ENCODE assay signal across 19 cellular contexts in the genomic region with DNA sequence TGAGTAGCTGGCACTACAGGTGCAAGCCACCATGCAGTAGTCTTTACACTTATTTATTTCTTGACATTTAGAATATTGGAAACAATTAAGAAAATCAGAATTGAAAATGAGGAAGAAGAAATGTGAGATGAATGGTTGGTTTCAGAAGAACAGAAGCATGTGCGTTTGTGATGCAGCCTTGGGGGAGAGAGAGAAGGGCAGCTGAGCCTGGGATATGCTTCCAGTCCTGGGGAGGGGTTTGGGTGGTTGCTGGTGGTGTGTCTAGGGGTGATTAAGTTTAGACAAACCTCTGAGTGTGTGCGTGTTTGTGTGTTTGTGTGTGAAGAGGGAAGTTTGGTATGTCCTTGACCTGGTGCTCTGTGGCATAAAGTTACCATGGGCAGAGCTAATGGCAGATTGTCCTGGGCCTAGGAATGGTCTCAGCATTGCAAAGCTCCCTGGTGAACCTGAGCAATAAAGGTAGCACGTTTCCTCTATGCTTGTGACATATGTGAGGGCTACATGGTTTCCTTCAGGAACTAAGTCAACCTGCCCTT. TPM values are rescaled to one million over a fixed set of nuclear protein-coding genes. Genes with fewer than 3 reads are reported as not detected.
DNase-seq lines count a peak whose midpoint lies in the region; ATAC-seq and TF ChIP-seq lines count a peak whose summit lies in the region.
"Had no signal": no experiment of that assay in that cellular context is flagged by ENCODE, and none has a peak within 500 bp of the region (broad histone marks: within the 10 kb centered on the region; RNA-seq: fewer than 3 reads in every experiment).

No MANE protein-coding gene starts in this region.

- H3K9me3 ChIP-seq in cardiac muscle cell (ENCODE audit: low read depth) (no peaks in the 10 kb centered on the region), transverse colon (no peaks in the 10 kb centered on the region)
- H3K9me3 ChIP-seq: BLaER1, esophagus squamous epithelium had no signal

- in situ Hi-C loops in transverse colon (cut with MboI; ENCODE audit: low pct_ligation_motif_present in 1 of 4, low pct_unique_long_range_greater_than_20kb in 1 of 4, low sequenced_read_pairs in 3 of 4), result loop anchor here in 3 of 4 donors (25.0 kb wide), 1 partner anchor 278 kb away; no protein-coding TSS in a partner anchor

- H3K4me1 Mint-ChIP-seq in dendritic cell treated with granulocyte-macrophage colony-stimulating factor and Interleukin-4, amounts not matched to agents 40 ng/mL and 50 ng/mL, for 4 days (ENCODE audit: low read depth), result peaks cover 67% of the 10 kb centered on the region

- POLR2A ChIA-PET in RWPE1 (lab: Yijun Ruan, JAX; ENCODE audit: low non-redundant PET), result no interaction called here

- H3K4me3 ChIP-seq in cardiac muscle cell (no peak overlapping the region), transverse colon (no peak overlapping the region)
- H3K4me3 ChIP-seq: BLaER1, esophagus squamous epithelium had no signal

- peak overlapping the region; percentile 75 for H3K27ac Mint-ChIP-seq in dendritic cell treated with granulocyte-macrophage colony-stimulating factor and Interleukin-4, amounts not matched to agents 40 ng/mL and 50 ng/mL, for 4 days

- H3K27me3 Mint-ChIP-seq in dendritic cell treated with granulocyte-macrophage colony-stimulating factor and Interleukin-4, amounts not matched to agents 40 ng/mL and 50 ng/mL, for 4 days, result no peaks in the 10 kb centered on the region
- H3K27me3 Mint-ChIP-seq: activated CD4-positive, alpha-beta T cell treated with anti-CD3 and anti-CD28 coated beads, Interleukin-2, amount 10 ng/mL, durations not matched to agents 7 days and 5 days had no signal

- DNase-seq in cardiac muscle cell (ENCODE audit: low read depth in 1 of 2, low spot score in 1 of 2), result no peak
- DNase-seq in Right ventricle myocardium inferior (ENCODE audit: missing footprints), result no peak
- no peak for DNase-seq in RWPE1 (ENCODE audit: low spot score)
- DNase-seq in transverse colon, result no peak
- no peak for DNase-seq in DMS53 treated with DMSO at 0.1 percent for 48 hours (lab: John Stamatoyannopoulos, UW; ENCODE audit: unreplicated experiment)
- DNase-seq: activated effector memory CD4-positive, alpha-beta T cell treated with anti-CD3 and anti-CD28 coated beads, Interleukin-2, amount 50 U/mL, for 16 hours; amniotic stem cell; DMS153; esophagus squamous epithelium; GF-D8; kidney glomerular epithelial cell; NCI-H1092 treated with DMSO at 0.1 percent for 48 hours; NCI-H510A treated with DMSO at 0.1 percent for 48 hours; right cardiac atrium had no signal

- intact Hi-C loops in Right ventricle myocardium inferior (cut with DNase I) (loop anchor here (2.0 kb wide), 1 partner anchor 70 kb away; no protein-coding TSS in a partner anchor), transverse colon (cut with DNase I; ENCODE audit: low total_unique reads) (no loop called here)
- intact Hi-C loops in dendritic cell treated with granulocyte-macrophage colony-stimulating factor and Interleukin-4, amounts not matched to agents 40 ng/mL and 50 ng/mL, for 4 days (cut with micrococcal nuclease), result loop anchor here (5.0 kb wide), 1 partner anchor 273 kb away; no protein-coding TSS in a partner anchor

- no peak for TF ChIP-seq POLR2A in transverse colon (IDR thresholded peaks at IDR 0.05)

- WGBS in transverse colon (ENCODE audit: low coverage in 1 of 2), 2 donors, result 40 to 56% methylated on average over 1 to 3 of the region's 3 CpGs

- H3K4me1 ChIP-seq in cardiac muscle cell (ENCODE audit: low read depth), result peaks cover 8% of the 10 kb centered on the region
- peaks cover 0 to under 1% (median 0%) of the 10 kb centered on the region in 4 donors for H3K4me1 ChIP-seq in transverse colon

- TF ChIP-seq EP300 in transverse colon (IDR thresholded peaks at IDR 0.05; ENCODE audit: low read depth), result no peak

- TF ChIP-seq CTCF in cardiac muscle cell (IDR thresholded peaks at IDR 0.05; ENCODE audit: low read depth, low read length) (no peak), RWPE1 (conservative IDR thresholded peaks at IDR 0.05; ENCODE audit: low read depth) (no peak), transverse colon (IDR thresholded peaks at IDR 0.05) (no peak)

- CTCF ChIA-PET in RWPE1 (lab: Yijun Ruan, JAX), result interaction anchor here (0.7 to 2.7 kb wide), 2 partner anchors 153 to 275 kb away, joined by 3 to 10 read pairs; no protein-coding TSS in a partner anchor

- no peaks in the 10 kb centered on the region for H3K9me3 Mint-ChIP-seq in dendritic cell treated with granulocyte-macrophage colony-stimulating factor and Interleukin-4, amounts not matched to agents 40 ng/mL and 50 ng/mL, for 4 days
- H3K9me3 Mint-ChIP-seq: activated CD4-positive, alpha-beta T cell treated with anti-CD3 and anti-CD28 coated beads, Interleukin-2, amount 10 ng/mL, durations not matched to agents 7 days and 5 days had no signal

- peaks cover 49% of the 10 kb centered on the region for H3K36me3 ChIP-seq in cardiac muscle cell
- peaks cover 0 to 19% (median 6%) of the 10 kb centered on the region in 4 donors for H3K36me3 ChIP-seq in transverse colon

- ATAC-seq in Right ventricle myocardium inferior (no peak), HG03442 (IDR thresholded peaks at IDR 0.05; ENCODE audit: unreplicated experiment) (no peak)

- peaks cover 91% of the 10 kb centered on the region for H3K36me3 Mint-ChIP-seq in dendritic cell treated with granulocyte-macrophage colony-stimulating factor and Interleukin-4, amounts not matched to agents 40 ng/mL and 50 ng/mL, for 4 days (ENCODE audit: low read depth)

- H3K27me3 ChIP-seq in cardiac muscle cell, result no peaks in the 10 kb centered on the region
- no peaks in the 10 kb centered on the region for H3K27me3 ChIP-seq in transverse colon
- H3K27me3 ChIP-seq: BLaER1, esophagus squamous epithelium had no signal

- H3K27ac ChIP-seq in cardiac muscle cell (peak overlapping the region; percentile 45), RWPE1 (0 out of 2 replicates have a peak overlapping the region, but pooled peaks have one; percentile 1), temporal lobe (ENCODE audit: low read depth, low read length) (peak overlapping the region; percentile 10), transverse colon (no peak overlapping the region)
- H3K27ac ChIP-seq: BLaER1, esophagus squamous epithelium had no signal

- no peak overlapping the region for H3K4me3 Mint-ChIP-seq in dendritic cell treated with granulocyte-macrophage colony-stimulating factor and Interleukin-4, amounts not matched to agents 40 ng/mL and 50 ng/mL, for 4 days
- H3K4me3 Mint-ChIP-seq: activated CD4-positive, alpha-beta T cell treated with anti-CD3 and anti-CD28 coated beads, Interleukin-2, amount 10 ng/mL, durations not matched to agents 7 days and 5 days had no signal

RNA-seq across cellular contexts. Expression of gene CTSH, which starts 35.6 kb away (rescaled TPM):
- 24.1 and 37.3 TPM in 2 replicates for total RNA-seq in cardiac muscle cell
- polyA plus RNA-seq in cardiac muscle cell, result 26.5 and 39.3 TPM in 2 replicates
- 67.8 TPM for total RNA-seq in Right ventricle myocardium inferior
- total RNA-seq in temporal lobe, result 17.5 TPM
- total RNA-seq in transverse colon, result 10 to 100 TPM in 3 of 4 donors, 1 to 10 TPM in 1; 8.6 to 70.2 (median 41.0) TPM

RNA-seq across cellular contexts. Expression of gene MORF4L1, which starts 36.5 kb away (rescaled TPM):
- 760 and 1,026 TPM in 2 replicates for total RNA-seq in cardiac muscle cell
- 625 and 669 TPM in 2 replicates for polyA plus RNA-seq in cardiac muscle cell
- total RNA-seq in Right ventricle myocardium inferior, result 333 TPM
- total RNA-seq in temporal lobe, result 738 TPM
- 100 to 1,000 TPM; 149 to 330 (median 235) TPM for total RNA-seq in transverse colon

Comparison
In these comparisons a context has a peak if more than half of its experiments do, and no peak if none do; other contexts are left out.
1. H3K27ac ChIP-seq: peak in cardiac muscle cell (single experiment), RWPE1 (single experiment) and temporal lobe (single experiment); none in transverse colon (0 of 4).